1 cellular context compared by ENCODE assay signal in the genomic region with DNA sequence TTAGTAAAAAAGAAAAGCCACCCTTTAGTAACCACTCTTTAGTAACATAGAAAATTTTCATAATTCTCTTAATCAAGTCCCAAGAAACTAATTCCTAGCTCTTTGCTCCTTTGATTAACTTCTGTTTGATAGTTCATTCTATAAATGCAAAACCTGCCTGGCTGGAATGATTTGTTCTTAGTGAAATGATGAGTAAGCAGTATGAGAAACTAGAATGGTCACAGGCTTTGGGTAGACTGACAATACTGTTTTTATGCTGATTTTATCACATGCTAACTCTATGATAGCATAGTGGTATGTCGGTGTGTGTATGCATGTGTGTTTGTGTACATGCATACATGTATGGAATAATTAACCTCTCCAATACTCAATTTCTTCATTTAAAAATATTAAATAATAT.
TF ChIP-seq lines count a peak whose summit lies in the region.

No MANE protein-coding gene starts in this region.

TF ChIP-seq in K562, 482 proteins besides CTCF, POLR2A, EP300 and RAD21 (continued from another document):
- TF ChIP-seq MAFG (tag; conservative IDR thresholded peaks at IDR 0.05), result peak; percentile 51
